ENCODE assay signal across 32 cellular contexts in the genomic region with DNA sequence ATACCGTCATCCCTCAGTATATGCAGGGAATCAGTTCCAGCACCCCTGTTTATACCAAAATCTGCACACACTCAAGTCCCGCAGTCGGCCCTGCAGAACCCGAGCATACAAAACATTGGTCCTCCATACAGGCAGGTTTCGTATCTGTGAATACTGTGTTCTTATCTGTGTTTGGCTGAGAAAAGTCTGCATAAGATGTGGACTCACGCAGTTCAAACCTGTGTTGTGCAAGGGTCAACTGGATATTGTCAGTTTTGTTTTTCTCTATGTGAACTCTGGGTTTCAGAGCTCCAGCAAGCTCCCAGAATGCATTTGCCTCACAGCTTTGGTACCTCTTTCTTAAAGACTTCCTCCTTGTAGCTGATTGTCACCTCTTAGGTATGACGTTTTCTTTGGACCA.
"Had no signal": no experiment of that assay in that cellular context is flagged by ENCODE, and none has a peak within 500 bp of the region (broad histone marks: within the 10 kb centered on the region; RNA-seq: fewer than 3 reads in every experiment).

No MANE protein-coding gene starts in this region.

- H3K36me3 Mint-ChIP-seq: immature natural killer cell; mesothelial cell of epicardium; naive B cell; stimulated activated memory B cell treated with anti-CD40 and anti-IgM and Interleukin-4, amounts not matched to agents 10 μg/mL and 1 μg/mL and 100 μg/mL, for 72 hours; type B pancreatic cell had no signal

- DNase-seq: cortex of kidney; effector memory CD8-positive, alpha-beta T cell; erythroblast; esophagus squamous epithelium; foreskin melanocyte; glutamatergic neuron; heart right ventricle; hypothalamus; immature natural killer cell; islet precursor cell; kidney glomerular epithelial cell; left colon; mesenchymal stem cell; mucosa of descending colon; naive B cell; occipital lobe; ovary; posterior cingulate gyrus; psoas muscle; right cardiac atrium; spleen; stimulated activated CD4-positive, alpha-beta T cell treated with anti-CD3 and anti-CD28 coated beads, Interleukin-4, amount 100 ng/mL, for 4 hours; stimulated activated naive CD8-positive, alpha-beta T cell treated with anti-CD3 and anti-CD28 coated beads, Interleukin-15, Interleukin-2, amounts not matched to agents 100 U/mL and 50 U/mL, for 24 hours; substantia nigra; testis; tibial artery had no signal

- H3K27me3 Mint-ChIP-seq: effector memory CD8-positive, alpha-beta T cell; type B pancreatic cell had no signal

- H3K9me3 Mint-ChIP-seq: effector memory CD8-positive, alpha-beta T cell; immature natural killer cell; mesothelial cell of epicardium; naive B cell; nephron; stimulated activated memory B cell treated with anti-CD40 and anti-IgM and Interleukin-4, amounts not matched to agents 10 μg/mL and 1 μg/mL and 100 μg/mL, for 72 hours; type B pancreatic cell had no signal

- H3K4me3 Mint-ChIP-seq: effector memory CD8-positive, alpha-beta T cell; mesothelial cell of epicardium; naive B cell; nephron; stimulated activated memory B cell treated with anti-CD40 and anti-IgM and Interleukin-4, amounts not matched to agents 10 μg/mL and 1 μg/mL and 100 μg/mL, for 72 hours; type B pancreatic cell had no signal

- H3K9me3 ChIP-seq: esophagus squamous epithelium, heart right ventricle, mucosa of descending colon, ovary, psoas muscle, spleen, testis, tibial artery had no signal

- H3K36me3 ChIP-seq: esophagus squamous epithelium, heart right ventricle, ovary, spleen, tibial artery had no signal

- H3K4me3 ChIP-seq: esophagus squamous epithelium, heart right ventricle, mucosa of descending colon, ovary, psoas muscle, skin epidermis, spleen, testis, tibial artery had no signal

- H3K27ac Mint-ChIP-seq: mesothelial cell of epicardium; naive B cell; nephron; stimulated activated memory B cell treated with anti-CD40 and anti-IgM and Interleukin-4, amounts not matched to agents 10 μg/mL and 1 μg/mL and 100 μg/mL, for 72 hours; type B pancreatic cell had no signal

- H3K4me1 ChIP-seq: esophagus squamous epithelium, psoas muscle, testis, tibial artery had no signal

- H3K27ac ChIP-seq: esophagus squamous epithelium, heart right ventricle, ovary, psoas muscle, spleen, testis, tibial artery had no signal

- FAIRE-seq: endometrium had no signal

- H3K27me3 ChIP-seq: heart right ventricle, ovary, spleen, testis, tibial artery had no signal

- ATAC-seq: effector memory CD8-positive, alpha-beta T cell; heart right ventricle; left colon; mucosa of descending colon; psoas muscle; right cardiac atrium; stimulated activated memory B cell treated with anti-CD40 and anti-IgM and Interleukin-4, amounts not matched to agents 10 μg/mL and 1 μg/mL and 100 μg/mL, for 72 hours; stimulated activated naive CD8-positive, alpha-beta T cell treated with anti-CD3 and anti-CD28 coated beads, Interleukin-15, Interleukin-2, amounts not matched to agents 100 U/mL and 50 U/mL, for 24 hours had no signal
